ENCODE assay signal across 19 cellular contexts in genomic region chr4:184822356-184822755, GRCh38. TPM values are rescaled to one million over a fixed set of nuclear protein-coding genes. Genes with fewer than 3 reads are reported as not detected.
DNase-seq lines count a peak whose midpoint lies in the region; ATAC-seq and TF ChIP-seq lines count a peak whose summit lies in the region.
"Had no signal": no experiment of that assay in that cellular context is flagged by ENCODE, and none has a peak within 500 bp of the region (broad histone marks: within the 10 kb centered on the region; RNA-seq: fewer than 3 reads in every experiment).

No MANE protein-coding gene starts in this region.

- peaks cover 5% of the 10 kb centered on the region for H3K36me3 Mint-ChIP-seq in activated naive CD8-positive, alpha-beta T cell treated with anti-CD3 and anti-CD28 coated beads, Interleukin-2, amount 50 U/mL, for 24 hours (ENCODE audit: low read depth)

- no peaks in the 10 kb centered on the region for H3K36me3 ChIP-seq in right atrium auricular region
- H3K36me3 ChIP-seq in thoracic aorta: no peaks in the 10 kb centered on the region
- H3K36me3 ChIP-seq: MG63, Peyer's patch had no signal

- intact Hi-C loops in left cardiac atrium (cut with DNase I): no loop called here

- peak overlapping the region; percentile 78 to 88 for H3K27ac ChIP-seq in right atrium auricular region
- no peak overlapping the region for H3K27ac ChIP-seq in thoracic aorta
- H3K27ac ChIP-seq: Peyer's patch had no signal

- TF ChIP-seq CTCF in right atrium auricular region (IDR thresholded peaks at IDR 0.05): no peak
- no peak for TF ChIP-seq CTCF in thoracic aorta (IDR thresholded peaks at IDR 0.05)

- peaks cover 2% of the 10 kb centered on the region for H3K27me3 Mint-ChIP-seq in activated naive CD8-positive, alpha-beta T cell treated with anti-CD3 and anti-CD28 coated beads, Interleukin-2, amount 50 U/mL, for 24 hours
- H3K27me3 Mint-ChIP-seq: B cell had no signal

- H3K4me3 ChIP-seq in right atrium auricular region: no peak overlapping the region
- peak overlapping the region; percentile 67 for H3K4me3 ChIP-seq in mononuclear cell (ENCODE audit: low read length)
- H3K4me3 ChIP-seq in thoracic aorta: peak overlapping the region; percentile 79
- H3K4me3 ChIP-seq: MG63, Peyer's patch had no signal

- H3K4me1 Mint-ChIP-seq in activated naive CD8-positive, alpha-beta T cell treated with anti-CD3 and anti-CD28 coated beads, Interleukin-2, amount 50 U/mL, for 24 hours: peaks cover 66% of the 10 kb centered on the region

- peak overlapping the region; percentile 7 for H3K4me3 Mint-ChIP-seq in activated naive CD8-positive, alpha-beta T cell treated with anti-CD3 and anti-CD28 coated beads, Interleukin-2, amount 50 U/mL, for 24 hours
- H3K4me3 Mint-ChIP-seq: B cell; CD8-positive, alpha-beta T cell had no signal

- ATAC-seq in left cardiac atrium (no peak), thoracic aorta (ENCODE audit: insufficient number of reproducible peaks, low FRiP score, low read depth) (no peak)
- ATAC-seq in activated naive CD8-positive, alpha-beta T cell treated with anti-CD3 and anti-CD28 coated beads, Interleukin-2, amount 50 U/mL, for 24 hours: peak; percentile 11
- ATAC-seq: CD8-positive, alpha-beta T cell had no signal

- H3K27ac Mint-ChIP-seq in activated naive CD8-positive, alpha-beta T cell treated with anti-CD3 and anti-CD28 coated beads, Interleukin-2, amount 50 U/mL, for 24 hours: no peak overlapping the region
- H3K27ac Mint-ChIP-seq: B cell; CD8-positive, alpha-beta T cell had no signal

- no peaks in the 10 kb centered on the region for H3K9me3 Mint-ChIP-seq in activated naive CD8-positive, alpha-beta T cell treated with anti-CD3 and anti-CD28 coated beads, Interleukin-2, amount 50 U/mL, for 24 hours
- H3K9me3 Mint-ChIP-seq: CD8-positive, alpha-beta T cell had no signal

- DNase-seq in right atrium auricular region (ENCODE audit: low spot score) (no peak), left cardiac atrium (no peak), thoracic aorta (ENCODE audit: low spot score) (no peak), MV-4-11 (lab: John Stamatoyannopoulos, UW) (no peak)
- DNase-seq in activated naive CD8-positive, alpha-beta T cell treated with anti-CD3 and anti-CD28 coated beads, Interleukin-2, amount 50 U/mL, for 24 hours: no peak
- no peak for DNase-seq in stimulated activated CD4-positive, alpha-beta T cell treated with anti-CD3 and anti-CD28 coated beads, Interleukin-4, amount 100 ng/mL, for 24 hours
- DNase-seq: CD8-positive, alpha-beta T cell; DMS79 treated with DMSO at 0.1 percent for 48 hours; GDM1; KG1; MG63; NCI-H1105 treated with DMSO at 0.1 percent for 48 hours; NCI-H1930; NCI-H2171 treated with DMSO at 0.1 percent for 48 hours; NCI-H82; Peyer's patch; SHP77 treated with DMSO at 0.1 percent for 48 hours had no signal

- H3K27me3 ChIP-seq in right atrium auricular region: no peaks in the 10 kb centered on the region
- H3K27me3 ChIP-seq in mononuclear cell (ENCODE audit: insufficient read depth, low read length): no peaks in the 10 kb centered on the region
- no peaks in the 10 kb centered on the region for H3K27me3 ChIP-seq in thoracic aorta (replicated peaks; ENCODE audit: insufficient read depth)
- H3K27me3 ChIP-seq: MG63, Peyer's patch had no signal

- H3K4me1 ChIP-seq in right atrium auricular region: peaks cover 0 to 74% of the 10 kb centered on the region in 2 donors
- H3K4me1 ChIP-seq in mononuclear cell (ENCODE audit: insufficient read depth, low read length): peaks cover 86% of the 10 kb centered on the region
- H3K4me1 ChIP-seq in thoracic aorta (ENCODE audit: control insufficient read depth in 1 of 2, low read depth in 2 of 2): peaks cover 13 to 35% of the 10 kb centered on the region in 2 donors

- H3K9me3 ChIP-seq in right atrium auricular region: no peaks in the 10 kb centered on the region
- H3K9me3 ChIP-seq in mononuclear cell (ENCODE audit: low read depth, low read length): no peaks in the 10 kb centered on the region
- no peaks in the 10 kb centered on the region for H3K9me3 ChIP-seq in thoracic aorta
- H3K9me3 ChIP-seq: MG63, Peyer's patch had no signal

RNA-seq across cellular contexts. Expression of gene ACSL1, which starts 3.4 kb away (rescaled TPM):
- total RNA-seq in right atrium auricular region (100 to 1,000 TPM; 144 to 156 TPM), left cardiac atrium (100 to 1,000 TPM; 297 to 380 TPM), mononuclear cell (110 TPM), thoracic aorta (100 to 1,000 TPM in 1 of 2 donors, 10 to 100 TPM in 1; 90.4 to 155 TPM)

Comparison
In these comparisons a context has a peak if more than half of its experiments do, and no peak if none do; other contexts are left out.
1. H3K27ac ChIP-seq: peak in right atrium auricular region (2 of 2); none in thoracic aorta (0 of 2).
2. H3K4me3 ChIP-seq: peak in mononuclear cell (single experiment) and thoracic aorta (single experiment); none in right atrium auricular region (0 of 2).